10 cellular contexts compared by ENCODE assay signal in the genomic region with DNA sequence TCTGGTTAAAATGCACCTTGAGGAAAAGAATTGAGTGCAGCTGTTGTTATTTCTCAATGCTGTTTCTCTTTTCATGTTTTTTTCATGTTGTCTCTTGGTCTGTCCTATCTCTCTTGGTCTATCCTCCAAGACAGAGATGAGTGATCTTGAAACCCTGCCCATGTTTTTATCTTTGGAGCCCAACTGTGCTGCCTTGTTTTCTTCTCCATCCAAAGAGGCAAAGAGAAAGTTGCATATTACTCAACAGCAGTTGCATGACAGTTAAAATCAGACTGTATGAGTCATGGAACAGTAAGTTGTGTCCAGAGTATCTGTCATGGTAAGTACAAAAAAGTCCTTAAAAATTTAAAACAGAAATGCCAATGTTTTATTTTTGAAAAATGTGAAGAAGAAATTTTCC. TPM values are rescaled to one million over a fixed set of nuclear protein-coding genes. Genes with fewer than 3 reads are reported as not detected.
DNase-seq lines count a peak whose midpoint lies in the region; ATAC-seq and TF ChIP-seq lines count a peak whose summit lies in the region.
"Had no signal": no experiment of that assay in that cellular context is flagged by ENCODE, and none has a peak within 500 bp of the region (broad histone marks: within the 10 kb centered on the region; RNA-seq: fewer than 3 reads in every experiment).

No MANE protein-coding gene starts in this region.

- ATAC-seq in GM21360 (IDR thresholded peaks at IDR 0.05; ENCODE audit: unreplicated experiment), result peak; percentile 81

- H3K4me3 ChIP-seq in MG63, result no peak overlapping the region
- no peak overlapping the region for H3K4me3 ChIP-seq in fibroblast of lung (replicated peaks in 1 of 4; ENCODE audit: control extremely low read depth in 1 of 4, insufficient read depth in 1 of 4, low read depth in 3 of 4, low read length in 4 of 4)
- H3K4me3 ChIP-seq in endodermal cell (ENCODE audit: low read length), result no peak overlapping the region

- H3K9ac ChIP-seq in fibroblast of lung (ENCODE audit: insufficient read depth, low read length) (no peak overlapping the region), endodermal cell (ENCODE audit: extremely low read depth, low read length, poor library complexity, severe bottlenecking) (no peak overlapping the region)

- H3K27me3 ChIP-seq in MG63, result no peaks in the 10 kb centered on the region
- H3K27me3 ChIP-seq in fibroblast of lung (ENCODE audit: control insufficient read depth, insufficient read depth, low read length), result no peaks in the 10 kb centered on the region
- no peaks in the 10 kb centered on the region for H3K27me3 ChIP-seq in endodermal cell (ENCODE audit: control insufficient read depth, insufficient read depth, low read length, poor library complexity, severe bottlenecking)

- no peak overlapping the region for H2AFZ ChIP-seq in fibroblast of lung (ENCODE audit: low read length)

- no peak overlapping the region for H3K27ac ChIP-seq in fibroblast of lung (ENCODE audit: insufficient read depth, low read length)
- H3K27ac ChIP-seq in endodermal cell (ENCODE audit: low read depth, low read length), result no peak overlapping the region

- no peak overlapping the region for H3K4me2 ChIP-seq in fibroblast of lung (ENCODE audit: extremely low read depth, insufficient read depth, low read length)

- DNase-seq in AG08396 (ENCODE audit: low spot score), result peak; percentile 41
- DNase-seq in MG63, result peak; percentile 48
- peak; percentile 74 to 83 for DNase-seq in fibroblast of lung (ENCODE audit: low read depth in 2 of 2)
- DNase-seq in NK-92 (lab: John Stamatoyannopoulos, UW; ENCODE audit: unreplicated experiment), result no peak
- no peak for DNase-seq in NCI-H774 (lab: John Stamatoyannopoulos, UW)
- DNase-seq in retina, result no peak
- DNase-seq in endodermal cell, result no peak
- DNase-seq: central memory CD4-positive, alpha-beta T cell had no signal

- H3K79me2 ChIP-seq in fibroblast of lung (ENCODE audit: control insufficient read depth, insufficient read depth, low read length), result no peaks in the 10 kb centered on the region

- no peaks in the 10 kb centered on the region for H3K27me3 Mint-ChIP-seq in endodermal cell (ENCODE audit: insufficient read depth)

- H3K9me3 ChIP-seq in MG63 (peaks cover 11% of the 10 kb centered on the region), fibroblast of lung (ENCODE audit: control insufficient read depth, insufficient read depth, low read depth, low read length) (no peaks in the 10 kb centered on the region), endodermal cell (ENCODE audit: control insufficient read depth, low read length) (no peaks in the 10 kb centered on the region)

- H3K4me1 Mint-ChIP-seq in endodermal cell, result no peaks in the 10 kb centered on the region

- H3K4me1 ChIP-seq in fibroblast of lung (ENCODE audit: control insufficient read depth, extremely low read depth, insufficient read depth, low read length) (peaks cover 2% of the 10 kb centered on the region), endodermal cell (ENCODE audit: control insufficient read depth, insufficient read depth, low read length) (no peaks in the 10 kb centered on the region)

- H3K4me3 Mint-ChIP-seq in endodermal cell, result no peak overlapping the region

- no peaks in the 10 kb centered on the region for H3K9me3 Mint-ChIP-seq in endodermal cell

- H3K36me3 ChIP-seq in MG63 (no peaks in the 10 kb centered on the region), fibroblast of lung (ENCODE audit: control insufficient read depth, insufficient read depth, low read length) (no peaks in the 10 kb centered on the region), endodermal cell (ENCODE audit: control insufficient read depth, insufficient read depth, low read length) (no peaks in the 10 kb centered on the region)

- no peaks in the 10 kb centered on the region for H4K20me1 ChIP-seq in fibroblast of lung (ENCODE audit: control insufficient read depth, extremely low read depth, insufficient read depth, low read length)

- H3K36me3 Mint-ChIP-seq in endodermal cell (ENCODE audit: low read depth), result no peaks in the 10 kb centered on the region

- TF ChIP-seq CTCF in fibroblast of lung (conservative IDR thresholded peaks at IDR 0.05 in 1 of 2, IDR thresholded peaks at IDR 0.05 in 1 of 2; ENCODE audit: low read depth in 1 of 2, low read length in 2 of 2), result no peak
- TF ChIP-seq CTCF in endodermal cell (conservative IDR thresholded peaks at IDR 0.05), result no peak

- no peak overlapping the region for H3K27ac Mint-ChIP-seq in endodermal cell

RNA-seq across cellular contexts. Expression of a gene that starts 26.2 kb away (rescaled TPM):
- total RNA-seq in MG63 (2014; rRNA removed; shearing (Covaris generic); ENCODE audit: low replicate concordance), result not detected in 2 replicates
- total RNA-seq in fibroblast of lung (under 0.01 and 0.17 TPM in 2 replicates), endodermal cell (not detected)
- not detected in 2 replicates for polyA plus RNA-seq in fibroblast of lung
- 0.06 TPM in 1 of 2 replicates, not detected in the other for polyA plus RNA-seq in fibroblast of lung (2012)
- polyA minus RNA-seq in fibroblast of lung (ENCODE audit: low replicate concordance), result 0.39 TPM in 1 of 2 replicates, not detected in the other
- 0.07 TPM for polyA plus RNA-seq in endodermal cell (2013, experiment 1 of 2)
- polyA plus RNA-seq in endodermal cell (2013, experiment 2 of 2), result not detected
- total RNA-seq: SK-MEL-5 had no signal

Comparison
In these comparisons a context has a peak if more than half of its experiments do, and no peak if none do; other contexts are left out.
1. DNase-seq: peak in AG08396 (single experiment), MG63 (single experiment) and fibroblast of lung (2 of 2); none in NK-92 (single experiment), NCI-H774 (single experiment), retina (single experiment) and endodermal cell (single experiment).